9 cellular contexts compared by ENCODE assay signal in the genomic region with DNA sequence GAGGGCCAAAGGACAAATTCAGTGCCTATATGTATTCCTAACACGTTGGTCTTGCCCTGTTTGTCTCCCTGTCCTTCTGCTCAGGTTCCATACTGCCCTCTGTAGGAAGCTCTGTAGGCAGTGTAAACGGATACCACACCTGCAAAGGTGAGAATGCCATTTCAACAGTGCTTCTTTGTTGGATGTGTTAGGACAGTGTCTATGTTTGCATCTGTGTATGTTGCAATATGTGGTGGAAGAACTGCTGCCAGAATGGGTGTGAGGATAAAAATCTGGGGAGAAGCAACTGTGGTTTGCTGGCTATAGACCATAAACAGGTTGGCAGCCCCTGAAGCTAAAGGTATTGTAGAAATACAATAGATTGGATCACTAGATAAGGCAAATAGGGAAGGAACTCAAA.
A peak's percentile ranks its signal among the peaks of the same experiment; 100 is the strongest.
DNase-seq lines count a peak whose midpoint lies in the region; ATAC-seq and TF ChIP-seq lines count a peak whose summit lies in the region.
"Had no signal": no experiment of that assay in that cellular context is flagged by ENCODE, and none has a peak within 500 bp of the region (broad histone marks: within the 10 kb centered on the region; RNA-seq: fewer than 3 reads in every experiment).

No MANE protein-coding gene starts in this region.

- H3K27me3 ChIP-seq in breast epithelium, result no peaks in the 10 kb centered on the region

- no peak for TF ChIP-seq POLR2A in breast epithelium (IDR thresholded peaks at IDR 0.05)

- H3K27ac Mint-ChIP-seq in neural crest cell (ENCODE audit: unreplicated experiment), result no peak overlapping the region

- TF ChIP-seq CTCF in GM12865 (IDR thresholded peaks at IDR 0.05; ENCODE audit: insufficient read depth, low read depth, low read length, missing control alignments), result peak; percentile 35
- TF ChIP-seq CTCF in breast epithelium (IDR thresholded peaks at IDR 0.05), result peak in 2 of 3 donors; percentile 40 to 53
- peak; percentile 61 for TF ChIP-seq CTCF in neural crest cell (conservative IDR thresholded peaks at IDR 0.05)

- DNase-seq in GM12865 (ENCODE audit: low read depth), result peak; percentile 12
- peak; percentile 27 for DNase-seq in NAMALWA (ENCODE audit: low spot score)
- DNase-seq in breast epithelium (ENCODE audit: low spot score in 2 of 2), result peak in 1 of 2 donors; percentile 53
- no peak for DNase-seq in neural crest cell (ENCODE audit: low read depth, low spot score)
- no peak for DNase-seq in substantia nigra (lab: John Stamatoyannopoulos, UW)
- no peak for DNase-seq in NCI-H1092 (lab: John Stamatoyannopoulos, UW)
- no peak for DNase-seq in activated CD8-positive, alpha-beta memory T cell treated with anti-CD3 and anti-CD28 coated beads, Interleukin-2, amount 50 U/mL, for 48 hours
- DNase-seq: stimulated activated CD4-positive, alpha-beta T cell treated with anti-CD3 and anti-CD28 coated beads, Interleukin-2, amount 100 ng/mL, for 24 hours had no signal

- peak overlapping the region; percentile 40 to 60 for H3K27ac ChIP-seq in breast epithelium
- H3K27ac ChIP-seq in substantia nigra (ENCODE audit: low read depth, low read length, poor library complexity, severe bottlenecking), result no peak overlapping the region

- H3K4me3 ChIP-seq in GM12865 (ENCODE audit: low read depth, low read length), result no peak overlapping the region
- H3K4me3 ChIP-seq in breast epithelium, result no peak overlapping the region

- no peak for ATAC-seq in HG03139 (IDR thresholded peaks at IDR 0.05; ENCODE audit: unreplicated experiment)

- no peaks in the 10 kb centered on the region for H3K27me3 Mint-ChIP-seq in neural crest cell (ENCODE audit: low read depth)

- peaks cover 0 to 8% of the 10 kb centered on the region in 2 donors for H3K4me1 ChIP-seq in breast epithelium

- H3K36me3 Mint-ChIP-seq in neural crest cell (ENCODE audit: low read depth), result peaks cover 5% of the 10 kb centered on the region

- no peaks in the 10 kb centered on the region for H3K4me1 Mint-ChIP-seq in neural crest cell

- H3K9me3 Mint-ChIP-seq in neural crest cell, result no peaks in the 10 kb centered on the region

- H3K9me3 ChIP-seq in breast epithelium, result no peaks in the 10 kb centered on the region

- intact Hi-C loops in breast epithelium (cut with DNase I; ENCODE audit: low total_unique reads), result no loop called here

- H3K4me3 Mint-ChIP-seq in neural crest cell, result no peak overlapping the region

- H3K36me3 ChIP-seq in breast epithelium, result no peaks in the 10 kb centered on the region

Comparison
In these comparisons a context has a peak if more than half of its experiments do, and no peak if none do; other contexts are left out.
1. DNase-seq: peak in GM12865 (single experiment) and NAMALWA (single experiment); none in neural crest cell (single experiment), substantia nigra (0 of 49), NCI-H1092 (single experiment) and activated CD8-positive, alpha-beta memory T cell treated with anti-CD3 and anti-CD28 coated beads, Interleukin-2, amount 50 U/mL, for 48 hours (single experiment).
2. Peak in every context shown above with its lines, with median percentiles within 50 percentile points of each other: CTCF ChIP-seq.